Comparison of ENCODE assay signal across 8 cellular contexts in genomic region chr12:94140556-94140955, GRCh38. TPM values are rescaled to one million over a fixed set of nuclear protein-coding genes. Genes with fewer than 3 reads are reported as not detected.
A peak's percentile ranks its signal among the peaks of the same experiment; 100 is the strongest.
DNase-seq lines count a peak whose midpoint lies in the region; ATAC-seq lines count a peak whose summit lies in the region.

No MANE protein-coding gene starts in this region.

- H3K27ac Mint-ChIP-seq in activated CD4-positive, alpha-beta memory T cell treated with anti-CD3 and anti-CD28 coated beads, Interleukin-2, amount 10 ng/mL, durations not matched to agents 7 days and 5 days, result no peak overlapping the region
- H3K27ac Mint-ChIP-seq in stimulated activated naive CD8-positive, alpha-beta T cell treated with anti-CD3 and anti-CD28 coated beads, Interleukin-15, amount 100 ng/mL, for 72 hours, result no peak overlapping the region

- no peaks in the 10 kb centered on the region for H3K36me3 Mint-ChIP-seq in activated CD4-positive, alpha-beta memory T cell treated with anti-CD3 and anti-CD28 coated beads, Interleukin-2, amount 10 ng/mL, durations not matched to agents 7 days and 5 days (ENCODE audit: low read depth)

- DNase-seq in DMS53 treated with DMSO at 0.1 percent for 48 hours (lab: John Stamatoyannopoulos, UW; ENCODE audit: unreplicated experiment) (peak; percentile 17), HuH-7 (ENCODE audit: low spot score) (peak; percentile 61), glomerular visceral epithelial cell (ENCODE audit: extremely low spot score) (peak; percentile 24), CD1c-positive myeloid dendritic cell (ENCODE audit: extremely low spot score) (no peak), NCI-H146 treated with DMSO at 0.1 percent for 48 hours (lab: John Stamatoyannopoulos, UW; ENCODE audit: unreplicated experiment) (no peak)
- DNase-seq in activated CD4-positive, alpha-beta memory T cell treated with anti-CD3 and anti-CD28 coated beads, Interleukin-2, amount 10 ng/mL, durations not matched to agents 7 days and 5 days, result peak; percentile 63
- peak; percentile 37 to 64 for DNase-seq in stimulated activated naive CD8-positive, alpha-beta T cell treated with anti-CD3 and anti-CD28 coated beads, Interleukin-15, amount 100 ng/mL, for 72 hours

- peak; percentile 85 for ATAC-seq in stimulated activated naive CD8-positive, alpha-beta T cell treated with anti-CD3 and anti-CD28 coated beads, Interleukin-15, amount 100 ng/mL, for 72 hours
- ATAC-seq in GM21367 (IDR thresholded peaks at IDR 0.05; ENCODE audit: unreplicated experiment), result no peak

- POLR2A ChIA-PET in activated CD4-positive, alpha-beta memory T cell treated with anti-CD3 and anti-CD28 coated beads, Interleukin-2, amount 10 ng/mL, durations not matched to agents 7 days and 5 days (lab: Charles Lee), result no interaction called here

- H3K4me1 Mint-ChIP-seq in activated CD4-positive, alpha-beta memory T cell treated with anti-CD3 and anti-CD28 coated beads, Interleukin-2, amount 10 ng/mL, durations not matched to agents 7 days and 5 days, result peaks cover 5% of the 10 kb centered on the region
- H3K4me1 Mint-ChIP-seq in stimulated activated naive CD8-positive, alpha-beta T cell treated with anti-CD3 and anti-CD28 coated beads, Interleukin-15, amount 100 ng/mL, for 72 hours, result no peaks in the 10 kb centered on the region

- CTCF ChIA-PET in activated CD4-positive, alpha-beta memory T cell treated with anti-CD3 and anti-CD28 coated beads, Interleukin-2, amount 10 ng/mL, durations not matched to agents 7 days and 5 days (lab: Charles Lee), result interaction anchor here (0.9 to 1.0 kb wide), 2 partner anchors 387 to 394 kb away, joined by 4 to 5 read pairs; no protein-coding TSS in a partner anchor

- H3K27me3 Mint-ChIP-seq in activated CD4-positive, alpha-beta memory T cell treated with anti-CD3 and anti-CD28 coated beads, Interleukin-2, amount 10 ng/mL, durations not matched to agents 7 days and 5 days, result peaks cover 8% of the 10 kb centered on the region
- H3K27me3 Mint-ChIP-seq in stimulated activated naive CD8-positive, alpha-beta T cell treated with anti-CD3 and anti-CD28 coated beads, Interleukin-15, amount 100 ng/mL, for 72 hours, result peaks cover 19% of the 10 kb centered on the region

- no peaks in the 10 kb centered on the region for H3K9me3 Mint-ChIP-seq in activated CD4-positive, alpha-beta memory T cell treated with anti-CD3 and anti-CD28 coated beads, Interleukin-2, amount 10 ng/mL, durations not matched to agents 7 days and 5 days
- H3K9me3 Mint-ChIP-seq in stimulated activated naive CD8-positive, alpha-beta T cell treated with anti-CD3 and anti-CD28 coated beads, Interleukin-15, amount 100 ng/mL, for 72 hours, result no peaks in the 10 kb centered on the region

- no peak overlapping the region for H3K4me3 Mint-ChIP-seq in activated CD4-positive, alpha-beta memory T cell treated with anti-CD3 and anti-CD28 coated beads, Interleukin-2, amount 10 ng/mL, durations not matched to agents 7 days and 5 days
- no peak overlapping the region for H3K4me3 Mint-ChIP-seq in stimulated activated naive CD8-positive, alpha-beta T cell treated with anti-CD3 and anti-CD28 coated beads, Interleukin-15, amount 100 ng/mL, for 72 hours

RNA-seq across cellular contexts. Expression of gene PLXNC1, which starts 7.8 kb away (rescaled TPM):
- 10 to 100 TPM; 27.0 to 27.1 TPM for total RNA-seq in activated CD4-positive, alpha-beta memory T cell treated with anti-CD3 and anti-CD28 coated beads, Interleukin-2, amount 10 ng/mL, durations not matched to agents 7 days and 5 days

Comparison
In these comparisons a context has a peak if more than half of its experiments do, and no peak if none do; other contexts are left out.
1. DNase-seq: peak in DMS53 treated with DMSO at 0.1 percent for 48 hours (single experiment), HuH-7 (single experiment), activated CD4-positive, alpha-beta memory T cell treated with anti-CD3 and anti-CD28 coated beads, Interleukin-2, amount 10 ng/mL, durations not matched to agents 7 days and 5 days (single experiment), glomerular visceral epithelial cell (single experiment) and stimulated activated naive CD8-positive, alpha-beta T cell treated with anti-CD3 and anti-CD28 coated beads, Interleukin-15, amount 100 ng/mL, for 72 hours (2 of 2); none in CD1c-positive myeloid dendritic cell (single experiment) and NCI-H146 treated with DMSO at 0.1 percent for 48 hours (single experiment).